ENCODE assay signal across 8 cellular contexts in the genomic region with DNA sequence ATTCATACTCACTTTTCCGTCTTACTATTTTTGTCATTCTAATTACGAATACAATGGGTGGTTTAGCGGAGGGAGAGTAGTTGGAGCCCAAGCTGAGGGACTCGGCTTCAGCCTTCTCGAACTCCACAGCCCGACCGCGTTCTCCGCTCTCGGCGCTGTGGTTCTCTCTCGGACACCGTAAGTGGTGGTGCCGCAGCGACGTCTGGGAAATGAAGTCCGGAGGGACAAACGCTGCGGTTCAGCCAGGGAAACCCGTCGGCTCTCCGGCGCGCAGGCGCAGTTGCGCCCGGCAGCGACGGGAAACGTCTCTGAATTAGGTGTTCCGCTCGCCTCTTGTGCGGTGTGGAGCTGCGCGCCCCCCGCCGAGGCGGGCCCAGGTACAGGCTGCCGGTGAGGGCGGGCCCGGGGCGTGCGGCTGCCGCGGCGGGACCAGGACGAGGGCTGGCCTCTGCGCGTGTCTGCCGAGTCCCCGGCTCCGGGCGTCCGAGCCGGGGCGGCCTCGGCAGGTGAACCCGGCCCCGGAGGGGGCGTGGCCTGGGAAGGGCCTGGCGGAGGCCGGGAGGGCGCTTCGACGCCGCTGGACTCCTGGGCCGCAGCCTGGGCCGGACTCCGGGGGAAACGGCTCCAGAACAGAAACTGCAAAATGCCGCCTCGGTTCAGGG. TPM values are rescaled to one million over a fixed set of nuclear protein-coding genes. Genes with fewer than 3 reads are reported as not detected.
DNase-seq lines count a peak whose midpoint lies in the region; ATAC-seq and TF ChIP-seq lines count a peak whose summit lies in the region.

A gene (plus strand): TSS at position 277 of the 662 bp plus-strand sequence. CDS start 1,201 bp downstream, outside the sequence.

- BruUV-seq in PC-9 (replicated peaks; lab: Mats Ljungman, UMichigan): no TSS peak

- H3K9ac ChIP-seq in mucosa of rectum (ENCODE audit: low read depth in 1 of 2, low read length in 2 of 2): peak within 1 kb of the TSS; percentile 27 to 75

- DNase-seq in NCI-H1417 (lab: John Stamatoyannopoulos, UW) (peak; percentile 37 to 93 (median 70)), NCI-H1417 treated with DMSO at 0.1 percent for 48 hours (lab: John Stamatoyannopoulos, UW) (no peak), PC-9 (peak; percentile 79 to 80), activated T-helper 1 cell treated with Interleukin-2 at 50 U/mL for 16 hours (ENCODE audit: low read depth) (peak; percentile 92), esophagus muscularis mucosa (ENCODE audit: extremely low spot score) (peak; percentile 98)
- DNase-seq in stimulated activated CD8-positive, alpha-beta memory T cell treated with anti-CD3 and anti-CD28 coated beads, Interleukin-4, amount 100 ng/mL, for 1 hour (ENCODE audit: low read depth in 2 of 2, low spot score in 1 of 2): peak; percentile 84 to 90

- ATAC-seq in HG03520 (IDR thresholded peaks at IDR 0.05; ENCODE audit: unreplicated experiment): peak; percentile 91

- H3K79me2 ChIP-seq in PC-9 (ENCODE audit: low read depth): no peaks in the 10 kb centered on the region

- H3K27ac ChIP-seq in PC-9 (no peak within 1 kb of the TSS), esophagus muscularis mucosa (replicated peaks in 1 of 4) (peak within 1 kb of the TSS; percentile 85 to 93 (median 90)), mucosa of rectum (ENCODE audit: low read depth in 2 of 2, low read length in 2 of 2) (peak within 1 kb of the TSS; percentile 78 to 81)

- H3F3A ChIP-seq in PC-9 (ENCODE audit: insufficient read depth, low read depth): no peaks in the 10 kb centered on the region

- under 1% methylated on average over 14 of the region's 72 CpGs for WGBS in esophagus muscularis mucosa

- H3K36me3 ChIP-seq in PC-9 (ENCODE audit: low read depth) (no peaks in the 10 kb centered on the region), esophagus muscularis mucosa (peaks cover 25 to 38% (median 30%) of the 10 kb centered on the region in 4 donors), mucosa of rectum (ENCODE audit: control insufficient read depth in 2 of 2, insufficient read depth in 2 of 2, low read length in 2 of 2) (peaks cover 19 to 22% of the 10 kb centered on the region in 2 donors)

- no peak for TF ChIP-seq POLR2A in esophagus muscularis mucosa (IDR thresholded peaks at IDR 0.05; ENCODE audit: low read depth)

- H4K20me1 ChIP-seq in PC-9 (ENCODE audit: insufficient read depth): no peaks in the 10 kb centered on the region

- TF ChIP-seq EP300 in esophagus muscularis mucosa (IDR thresholded peaks at IDR 0.05): no peak

- no peaks in the 10 kb centered on the region for H3K9me2 ChIP-seq in PC-9 (ENCODE audit: insufficient read depth)

- intact Hi-C loops in PC-9 (cut with micrococcal nuclease; ENCODE audit: unreplicated experiment): no loop called here
- intact Hi-C loops in esophagus muscularis mucosa (cut with DNase I): loop anchor here (2.0 to 5.0 kb wide), 2 partner anchors 35 to 81 kb away; a partner anchor contains a TSS

- H3K9me3 ChIP-seq in PC-9 (ENCODE audit: insufficient read depth, low read depth): peaks cover 18% of the 10 kb centered on the region
- H3K9me3 ChIP-seq in esophagus muscularis mucosa: peaks cover 3 to 26% (median 24%) of the 10 kb centered on the region in 4 donors
- peaks cover 16 to 17% of the 10 kb centered on the region in 2 donors for H3K9me3 ChIP-seq in mucosa of rectum (ENCODE audit: control insufficient read depth in 2 of 2, low read length in 2 of 2)

- H3K27me3 ChIP-seq in PC-9 (ENCODE audit: insufficient read depth, low read depth) (no peaks in the 10 kb centered on the region; the same call in 1 of the 2 replicates), esophagus muscularis mucosa (no peaks in the 10 kb centered on the region), mucosa of rectum (ENCODE audit: control insufficient read depth in 2 of 2, insufficient read depth in 2 of 2, low read length in 2 of 2) (no peaks in the 10 kb centered on the region)

- POLR2A ChIA-PET in PC-9 (lab: Charles Lee; ENCODE audit: unreplicated experiment): no interaction called here

- CTCF ChIA-PET in PC-9 (lab: Charles Lee): no interaction called here

- H3K4me3 ChIP-seq in PC-9: peak within 1 kb of the TSS; percentile 70
- peak within 1 kb of the TSS; percentile 76 to 95 (median 78) for H3K4me3 ChIP-seq in esophagus muscularis mucosa
- peak within 1 kb of the TSS; percentile 76 to 86 for H3K4me3 ChIP-seq in mucosa of rectum (ENCODE audit: low read length in 2 of 2)

- peak within 1 kb of the TSS; percentile 77 for H3K4me2 ChIP-seq in PC-9

- H3K4me1 ChIP-seq in PC-9 (replicated peaks; ENCODE audit: insufficient read depth): no peaks in the 10 kb centered on the region
- H3K4me1 ChIP-seq in esophagus muscularis mucosa: peaks cover 11 to 19% (median 15%) of the 10 kb centered on the region in 4 donors
- no peaks in the 10 kb centered on the region for H3K4me1 ChIP-seq in mucosa of rectum (ENCODE audit: control insufficient read depth in 2 of 2, insufficient read depth in 2 of 2, low read length in 2 of 2)

- H2AFZ ChIP-seq in PC-9: peak within 1 kb of the TSS; percentile 84

- TF ChIP-seq CTCF in PC-9 (conservative IDR thresholded peaks at IDR 0.05): no peak
- peak in 1 of 3 experiments; percentile 11 for TF ChIP-seq CTCF in esophagus muscularis mucosa (IDR thresholded peaks at IDR 0.05)

RNA-seq across cellular contexts. Expression of the gene that starts here (rescaled TPM):
- 0.24 and 0.83 TPM in 2 replicates for total RNA-seq in PC-9 (2021)
- total RNA-seq in esophagus muscularis mucosa: 1 to 10 TPM; 4.3 to 6.4 (median 4.8) TPM

Comparison
In these comparisons a context has a peak if more than half of its experiments do, and no peak if none do; other contexts are left out.
1. Peak in DNase-seq, H3K4me3 ChIP-seq and H3K4me2 ChIP-seq in PC-9; RNA of the gene not detected or under 1 TPM.